In genomic region chr1:201716742-201717135, GRCh38 we compare ENCODE assay signal across 23 cellular contexts.
DNase-seq lines count a peak whose midpoint lies in the region; ATAC-seq and TF ChIP-seq lines count a peak whose summit lies in the region.
"Had no signal": no experiment of that assay in that cellular context is flagged by ENCODE, and none has a peak within 500 bp of the region (broad histone marks: within the 10 kb centered on the region; RNA-seq: fewer than 3 reads in every experiment).

No MANE protein-coding gene starts in this region.

- 0 out of 2 replicates have a peak, but pooled peaks cover 7% of the 10 kb centered on the region for H4K20me1 ChIP-seq in BLaER1

- WGBS in gastroesophageal sphincter (ENCODE audit: low coverage in 1 of 2), 2 donors, result 85 to 93% methylated on average over 4 to 6 of the region's 7 CpGs
- 86 to 91% (median 89%) methylated on average over 7 of the region's 7 CpGs for WGBS in stomach, 5 donors

- no peak overlapping the region for H3K4me3 ChIP-seq in BLaER1
- H3K4me3 ChIP-seq in adipocyte (ENCODE audit: low read length), result no peak overlapping the region
- no peak overlapping the region for H3K4me3 ChIP-seq in gastroesophageal sphincter
- no peak overlapping the region for H3K4me3 ChIP-seq in stomach
- H3K4me3 ChIP-seq: MG63, mucosa of descending colon, psoas muscle had no signal

- H3K27me3 Mint-ChIP-seq in T-helper 2 cell treated with Interferon-gamma antibody and Interleukin-4, amounts not matched to agents 5 μg/mL and 100 μg/mL, for 36 hours (ENCODE audit: low read depth), result no peaks in the 10 kb centered on the region
- H3K27me3 Mint-ChIP-seq: activated CD4-positive, alpha-beta T cell treated with anti-CD3 and anti-CD28 coated beads, Interleukin-2, amount 10 ng/mL, durations not matched to agents 24 days and 14 days; activated T-helper 17 cell treated with anti-CD3 and anti-CD28 coated beads, Interleukin-2, amount 50 U/mL, for 72 hours; CD4-positive, alpha-beta T cell; IgD-negative memory B cell had no signal

- H3K27ac Mint-ChIP-seq in T-helper 2 cell treated with Interferon-gamma antibody and Interleukin-4, amounts not matched to agents 5 μg/mL and 100 μg/mL, for 36 hours, result no peak overlapping the region
- H3K27ac Mint-ChIP-seq: activated CD4-positive, alpha-beta T cell treated with anti-CD3 and anti-CD28 coated beads, Interleukin-2, amount 10 ng/mL, durations not matched to agents 24 days and 14 days; activated CD8-positive, alpha-beta memory T cell treated with anti-CD3 and anti-CD28 coated beads, Interleukin-2, amount 10 ng/mL, durations not matched to agents 7 days and 5 days; activated T-helper 17 cell treated with anti-CD3 and anti-CD28 coated beads, Interleukin-2, amount 50 U/mL, for 72 hours; CD4-positive, alpha-beta T cell had no signal

- intact Hi-C loops in stomach (cut with DNase I; ENCODE audit: low total_unique reads), result no loop called here

- peaks cover 100% of the 10 kb centered on the region for H3K4me1 ChIP-seq in BLaER1
- H3K4me1 ChIP-seq in adipocyte (ENCODE audit: control insufficient read depth, insufficient read depth, low read length), result peaks cover 77% of the 10 kb centered on the region
- H3K4me1 ChIP-seq in gastroesophageal sphincter, result peaks cover 7 to 94% (median 75%) of the 10 kb centered on the region in 3 donors
- peaks cover 33 to 81% (median 68%) of the 10 kb centered on the region in 4 donors for H3K4me1 ChIP-seq in stomach

- no peak overlapping the region for H3K4me3 Mint-ChIP-seq in T-helper 2 cell treated with Interferon-gamma antibody and Interleukin-4, amounts not matched to agents 5 μg/mL and 100 μg/mL, for 36 hours
- H3K4me3 Mint-ChIP-seq: activated CD4-positive, alpha-beta T cell treated with anti-CD3 and anti-CD28 coated beads, Interleukin-2, amount 10 ng/mL, durations not matched to agents 24 days and 14 days; activated CD8-positive, alpha-beta memory T cell treated with anti-CD3 and anti-CD28 coated beads, Interleukin-2, amount 10 ng/mL, durations not matched to agents 7 days and 5 days; activated T-helper 17 cell treated with anti-CD3 and anti-CD28 coated beads, Interleukin-2, amount 50 U/mL, for 72 hours; CD4-positive, alpha-beta T cell had no signal

- H3K9me3 Mint-ChIP-seq in T-helper 2 cell treated with Interferon-gamma antibody and Interleukin-4, amounts not matched to agents 5 μg/mL and 100 μg/mL, for 36 hours, result no peaks in the 10 kb centered on the region
- H3K9me3 Mint-ChIP-seq: activated CD4-positive, alpha-beta T cell treated with anti-CD3 and anti-CD28 coated beads, Interleukin-2, amount 10 ng/mL, durations not matched to agents 24 days and 14 days; activated T-helper 17 cell treated with anti-CD3 and anti-CD28 coated beads, Interleukin-2, amount 50 U/mL, for 72 hours; CD4-positive, alpha-beta T cell; IgD-negative memory B cell had no signal

- DNase-seq in adipocyte (ENCODE audit: low read depth), result no peak
- DNase-seq in stomach, result no peak
- no peak for DNase-seq in T-helper 2 cell treated with Interferon-gamma antibody and Interleukin-4, amounts not matched to agents 5 μg/mL and 100 μg/mL, for 36 hours (ENCODE audit: low spot score)
- no peak for DNase-seq in cerebellar cortex (ENCODE audit: low spot score)
- DNase-seq in activated CD4-positive, alpha-beta T cell treated with anti-CD3 and anti-CD28 coated beads for 4 hours, result no peak
- DNase-seq: activated CD4-positive, alpha-beta T cell treated with anti-CD3 and anti-CD28 coated beads, Interleukin-2, amount 10 ng/mL, durations not matched to agents 24 days and 14 days; activated CD8-positive, alpha-beta memory T cell treated with anti-CD3 and anti-CD28 coated beads, Interleukin-2, amount 10 ng/mL, durations not matched to agents 7 days and 5 days; CD4-positive, alpha-beta T cell; erythroblast; kidney glomerular epithelial cell; MG63; mucosa of descending colon; NCI-H146; NCI-H2171; NCI-H524 treated with DMSO at 0.1 percent for 48 hours; psoas muscle; SW 1271 had no signal

- H3K27me3 ChIP-seq in BLaER1 (no peaks in the 10 kb centered on the region), adipocyte (replicated peaks; ENCODE audit: control insufficient read depth, insufficient read depth, low read length) (no peaks in the 10 kb centered on the region), gastroesophageal sphincter (no peaks in the 10 kb centered on the region), stomach (no peaks in the 10 kb centered on the region)
- H3K27me3 ChIP-seq: MG63 had no signal

- ATAC-seq in gastroesophageal sphincter, result no peak
- no peak for ATAC-seq in GM19328 (IDR thresholded peaks at IDR 0.05; ENCODE audit: unreplicated experiment)
- ATAC-seq: activated CD8-positive, alpha-beta memory T cell treated with anti-CD3 and anti-CD28 coated beads, Interleukin-2, amount 10 ng/mL, durations not matched to agents 7 days and 5 days; activated T-helper 17 cell treated with anti-CD3 and anti-CD28 coated beads, Interleukin-2, amount 50 U/mL, for 72 hours; mucosa of descending colon; psoas muscle had no signal

- peaks cover 1% of the 10 kb centered on the region for H3K4me1 Mint-ChIP-seq in T-helper 2 cell treated with Interferon-gamma antibody and Interleukin-4, amounts not matched to agents 5 μg/mL and 100 μg/mL, for 36 hours (ENCODE audit: low read depth)
- H3K4me1 Mint-ChIP-seq: activated CD4-positive, alpha-beta T cell treated with anti-CD3 and anti-CD28 coated beads, Interleukin-2, amount 10 ng/mL, durations not matched to agents 24 days and 14 days; activated T-helper 17 cell treated with anti-CD3 and anti-CD28 coated beads, Interleukin-2, amount 50 U/mL, for 72 hours had no signal

- H3K4me2 ChIP-seq in BLaER1, result peak overlapping the region; percentile 84

- no peaks in the 10 kb centered on the region for H3K36me3 Mint-ChIP-seq in T-helper 2 cell treated with Interferon-gamma antibody and Interleukin-4, amounts not matched to agents 5 μg/mL and 100 μg/mL, for 36 hours (ENCODE audit: low read depth)
- H3K36me3 Mint-ChIP-seq: activated CD8-positive, alpha-beta memory T cell treated with anti-CD3 and anti-CD28 coated beads, Interleukin-2, amount 10 ng/mL, durations not matched to agents 7 days and 5 days; IgD-negative memory B cell had no signal

- TF ChIP-seq POLR2A in gastroesophageal sphincter (IDR thresholded peaks at IDR 0.05) (no peak), stomach (IDR thresholded peaks at IDR 0.05) (no peak)

- H3K36me3 ChIP-seq in BLaER1 (peaks cover 49% of the 10 kb centered on the region), adipocyte (ENCODE audit: control insufficient read depth, insufficient read depth, low read length, severe bottlenecking) (peaks cover 26% of the 10 kb centered on the region), gastroesophageal sphincter (peaks cover 0 to 7% of the 10 kb centered on the region in 2 donors), stomach (peaks cover 0 to 17% (median 2%) of the 10 kb centered on the region in 4 donors)

- peak overlapping the region; percentile 79 for H3K27ac ChIP-seq in BLaER1
- peak overlapping the region in 3 of 4 donors; percentile 83 to 95 (median 87) for H3K27ac ChIP-seq in gastroesophageal sphincter
- peak overlapping the region in 4 of 5 donors; percentile 88 to 90 (median 88) for H3K27ac ChIP-seq in stomach
- H3K27ac ChIP-seq: HL-60, psoas muscle had no signal

- H3K9me3 ChIP-seq in BLaER1, result no peaks in the 10 kb centered on the region
- H3K9me3 ChIP-seq in adipocyte (ENCODE audit: control insufficient read depth, low read length), result no peaks in the 10 kb centered on the region
- no peaks in the 10 kb centered on the region for H3K9me3 ChIP-seq in gastroesophageal sphincter
- H3K9me3 ChIP-seq in stomach, result no peaks in the 10 kb centered on the region
- H3K9me3 ChIP-seq: MG63, mucosa of descending colon, psoas muscle had no signal

- peak overlapping the region; percentile 36; the same call in 1 of the 2 replicates for H3K9ac ChIP-seq in BLaER1
- H3K9ac ChIP-seq in adipocyte (ENCODE audit: low read length), result peak overlapping the region; percentile 81

- TF ChIP-seq CTCF in gastroesophageal sphincter (IDR thresholded peaks at IDR 0.05), result no peak
- TF ChIP-seq CTCF in stomach (IDR thresholded peaks at IDR 0.05), result no peak

- TF ChIP-seq EP300 in gastroesophageal sphincter (IDR thresholded peaks at IDR 0.05) (no peak), stomach (IDR thresholded peaks at IDR 0.05) (no peak)
